ENCODE assay signal across 21 cellular contexts in the genomic region with DNA sequence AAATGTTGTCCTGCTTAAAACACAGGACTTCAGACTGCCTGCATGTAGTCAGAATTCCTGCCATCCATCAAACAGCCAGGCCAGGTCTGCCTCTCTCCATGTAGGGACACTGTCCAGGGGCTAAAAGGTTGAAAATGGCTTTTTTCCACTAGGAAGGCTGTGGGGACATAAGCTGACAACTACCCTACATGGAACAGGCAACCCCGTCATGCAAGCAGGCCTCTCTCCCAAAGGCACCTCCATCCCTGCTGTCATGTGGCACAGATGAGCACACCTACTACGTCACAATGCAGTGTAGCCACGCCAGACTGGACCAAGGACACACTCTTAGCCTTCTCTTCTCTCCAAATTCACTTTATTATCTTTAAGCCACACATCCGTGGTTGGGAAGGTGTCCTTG. TPM values are rescaled to one million over a fixed set of nuclear protein-coding genes. Genes with fewer than 3 reads are reported as not detected.
DNase-seq lines count a peak whose midpoint lies in the region; ATAC-seq and TF ChIP-seq lines count a peak whose summit lies in the region.
"Had no signal": no experiment of that assay in that cellular context is flagged by ENCODE, and none has a peak within 500 bp of the region (broad histone marks: within the 10 kb centered on the region; RNA-seq: fewer than 3 reads in every experiment).

No MANE protein-coding gene starts in this region.

- WGBS in hepatocyte (ENCODE audit: low lambda C conversion rate, missing lambda C conversion rate): 91% methylated on average over 4 of the region's 4 CpGs

- H3K4me3 ChIP-seq in GM23338 (no peak overlapping the region), coronary artery (no peak overlapping the region), hepatocyte (no peak overlapping the region)
- H3K4me3 ChIP-seq: BLaER1, prostate gland had no signal

- peaks cover 3% of the 10 kb centered on the region for H3K27me3 Mint-ChIP-seq in GM23338 (ENCODE audit: insufficient read depth, low read depth, poor library complexity)
- H3K27me3 Mint-ChIP-seq: naive B cell; stimulated activated naive CD8-positive, alpha-beta T cell treated with anti-CD3 and anti-CD28 coated beads, Interleukin-15, amount 100 ng/mL, for 72 hours had no signal

- H3K4me3 Mint-ChIP-seq in GM23338: no peak overlapping the region
- H3K4me3 Mint-ChIP-seq: naive B cell; stimulated activated naive CD8-positive, alpha-beta T cell treated with anti-CD3 and anti-CD28 coated beads, Interleukin-15, amount 100 ng/mL, for 72 hours had no signal

- no peaks in the 10 kb centered on the region; the same call in 1 of the 2 replicates for H3F3A ChIP-seq in GM23338 (replicated peaks; ENCODE audit: low read depth)

- no peaks in the 10 kb centered on the region for H3K9me3 ChIP-seq in hepatocyte (ENCODE audit: low read depth)
- H3K9me3 ChIP-seq: BLaER1, Caco-2, prostate gland had no signal

- H3K27me3 ChIP-seq in GM23338 (ENCODE audit: insufficient read depth) (no peaks in the 10 kb centered on the region), hepatocyte (no peaks in the 10 kb centered on the region)
- H3K27me3 ChIP-seq: BLaER1, brain microvascular endothelial cell had no signal

- peak; percentile 11; the same call in 1 of the 3 replicates for ATAC-seq in GM23338
- ATAC-seq in sciatic nerve: peak; percentile 30
- no peak for ATAC-seq in GM21717 (IDR thresholded peaks at IDR 0.05; ENCODE audit: unreplicated experiment)
- no peak for ATAC-seq in HG02938 (IDR thresholded peaks at IDR 0.05; ENCODE audit: unreplicated experiment)
- ATAC-seq: stimulated activated naive CD8-positive, alpha-beta T cell treated with anti-CD3 and anti-CD28 coated beads, Interleukin-15, amount 100 ng/mL, for 72 hours had no signal

- no peaks in the 10 kb centered on the region for H3K9me2 ChIP-seq in GM23338 (ENCODE audit: insufficient read depth)
- H3K9me2 ChIP-seq in hepatocyte (replicated peaks; ENCODE audit: insufficient read depth): no peaks in the 10 kb centered on the region

- H3K9me3 Mint-ChIP-seq in GM23338: no peaks in the 10 kb centered on the region
- H3K9me3 Mint-ChIP-seq: naive B cell had no signal

- H3K79me2 ChIP-seq in GM23338 (replicated peaks; ENCODE audit: insufficient read depth) (peaks cover 99% of the 10 kb centered on the region), hepatocyte (peaks cover 85% of the 10 kb centered on the region)

- H4K20me1 ChIP-seq in GM23338 (replicated peaks; ENCODE audit: insufficient read depth) (peaks cover 52% of the 10 kb centered on the region), hepatocyte (ENCODE audit: insufficient read depth, poor library complexity, severe bottlenecking) (peaks cover 20% of the 10 kb centered on the region)

- H3K27ac ChIP-seq in GM23338 (ENCODE audit: low read depth) (0 out of 2 replicates have a peak overlapping the region, but pooled peaks have one; percentile 14), coronary artery (peak overlapping the region; percentile 42 to 48), hepatocyte (peak overlapping the region; percentile 49)
- H3K27ac ChIP-seq: BLaER1, brain microvascular endothelial cell, HL-60 had no signal

- TF ChIP-seq CTCF in GM23338 (conservative IDR thresholded peaks at IDR 0.05; ENCODE audit: low read depth in 2 of 2) (no peak), coronary artery (IDR thresholded peaks at IDR 0.05) (no peak), hepatocyte (IDR thresholded peaks at IDR 0.05; ENCODE audit: poor library complexity) (no peak)

- H3K4me2 ChIP-seq in GM23338 (0 out of 2 replicates have a peak overlapping the region, but pooled peaks have one; percentile 17), hepatocyte (no peak overlapping the region)
- H3K4me2 ChIP-seq: BLaER1 had no signal

- H3K36me3 Mint-ChIP-seq in GM23338 (ENCODE audit: low read depth): no peaks in the 10 kb centered on the region
- H3K36me3 Mint-ChIP-seq: naive B cell had no signal

- H3K36me3 ChIP-seq in GM23338 (ENCODE audit: insufficient read depth) (no peaks in the 10 kb centered on the region), hepatocyte (replicated peaks; ENCODE audit: insufficient read depth, low read depth) (no peaks in the 10 kb centered on the region)
- H3K36me3 ChIP-seq: prostate gland had no signal

- H3K27ac Mint-ChIP-seq in GM23338: no peak overlapping the region
- H3K27ac Mint-ChIP-seq: naive B cell had no signal

- H3K4me1 Mint-ChIP-seq in GM23338: peaks cover 35% of the 10 kb centered on the region
- H3K4me1 Mint-ChIP-seq: naive B cell had no signal

- no peak overlapping the region for H2AFZ ChIP-seq in GM23338
- no peak overlapping the region for H2AFZ ChIP-seq in hepatocyte

- H3K4me1 ChIP-seq in GM23338 (ENCODE audit: insufficient read depth) (peaks cover 26% of the 10 kb centered on the region), hepatocyte (ENCODE audit: insufficient read depth) (peaks cover 29% of the 10 kb centered on the region)

- intact Hi-C loops in sciatic nerve (cut with DNase I): no loop called here

- DNase-seq in GM23338 (ENCODE audit: low spot score) (no peak), coronary artery (ENCODE audit: low spot score) (no peak), hepatocyte (ENCODE audit: low spot score) (no peak), sciatic nerve (ENCODE audit: low spot score) (no peak), putamen (ENCODE audit: low spot score) (no peak), midbrain (lab: John Stamatoyannopoulos, UW) (no peak)
- DNase-seq: activated CD4-positive, alpha-beta T cell treated with anti-CD3 and anti-CD28 coated beads for 48 hours; brain microvascular endothelial cell; Caco-2; hippocampal formation; MM.1S; naive B cell; NCI-H748 treated with DMSO at 0.1 percent for 48 hours; SHP77 treated with DMSO at 0.1 percent for 48 hours; stimulated activated CD4-positive, alpha-beta T cell treated with anti-CD3 and anti-CD28 coated beads, Interleukin-4, amount 100 ng/mL, for 4 hours; stimulated activated naive CD8-positive, alpha-beta T cell treated with anti-CD3 and anti-CD28 coated beads, Interleukin-15, amount 100 ng/mL, for 72 hours had no signal

TF ChIP-seq in GM23338, 12 proteins besides CTCF, POLR2A, EP300 and RAD21 (continues in another document):
- TF ChIP-seq, protein P1, sequence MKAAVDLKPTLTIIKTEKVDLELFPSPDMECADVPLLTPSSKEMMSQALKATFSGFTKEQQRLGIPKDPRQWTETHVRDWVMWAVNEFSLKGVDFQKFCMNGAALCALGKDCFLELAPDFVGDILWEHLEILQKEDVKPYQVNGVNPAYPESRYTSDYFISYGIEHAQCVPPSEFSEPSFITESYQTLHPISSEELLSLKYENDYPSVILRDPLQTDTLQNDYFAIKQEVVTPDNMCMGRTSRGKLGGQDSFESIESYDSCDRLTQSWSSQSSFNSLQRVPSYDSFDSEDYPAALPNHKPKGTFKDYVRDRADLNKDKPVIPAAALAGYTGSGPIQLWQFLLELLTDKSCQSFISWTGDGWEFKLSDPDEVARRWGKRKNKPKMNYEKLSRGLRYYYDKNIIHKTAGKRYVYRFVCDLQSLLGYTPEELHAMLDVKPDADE (IDR thresholded peaks at IDR 0.05): no peak
- TF ChIP-seq ZNF114 (CRISPR knock-in tag; IDR thresholded peaks at IDR 0.05) (no peak), CREB1 (CRISPR knock-in tag; IDR thresholded peaks at IDR 0.05; ENCODE audit: low read depth) (no peak), POLR2AphosphoS5 (IDR thresholded peaks at IDR 0.05; ENCODE audit: low read depth) (no peak), REST (IDR thresholded peaks at IDR 0.05; ENCODE audit: unreplicated experiment) (no peak)

RNA-seq across cellular contexts. Expression of gene LATS2, which starts 40.8 kb away (rescaled TPM):
- 21.4 and 25.4 TPM in 2 replicates for total RNA-seq in GM23338 (2014; rRNA removed; shearing (Covaris generic))
- polyA plus RNA-seq in GM23338 (2016; fragmentation: Nextera tagmentation; extraction: Ambion mirVana): 10.5 and 11.3 TPM in 2 replicates
- total RNA-seq in hepatocyte: 15.5 and 17.1 TPM in 2 replicates
- 5.6 and 6.2 TPM in 2 replicates for polyA plus RNA-seq in hepatocyte
- total RNA-seq in sciatic nerve: 59.1 TPM

Comparison
In these comparisons a context has a peak if more than half of its experiments do, and no peak if none do; other contexts are left out.
1. ATAC-seq: peak in GM23338 (single experiment) and sciatic nerve (single experiment); none in GM21717 (single experiment) and HG02938 (single experiment).
2. Peak in every context shown above with its lines, with median percentiles within 50 percentile points of each other: H3K27ac ChIP-seq.